ENCODE assay signal across 8 cellular contexts in the genomic region with DNA sequence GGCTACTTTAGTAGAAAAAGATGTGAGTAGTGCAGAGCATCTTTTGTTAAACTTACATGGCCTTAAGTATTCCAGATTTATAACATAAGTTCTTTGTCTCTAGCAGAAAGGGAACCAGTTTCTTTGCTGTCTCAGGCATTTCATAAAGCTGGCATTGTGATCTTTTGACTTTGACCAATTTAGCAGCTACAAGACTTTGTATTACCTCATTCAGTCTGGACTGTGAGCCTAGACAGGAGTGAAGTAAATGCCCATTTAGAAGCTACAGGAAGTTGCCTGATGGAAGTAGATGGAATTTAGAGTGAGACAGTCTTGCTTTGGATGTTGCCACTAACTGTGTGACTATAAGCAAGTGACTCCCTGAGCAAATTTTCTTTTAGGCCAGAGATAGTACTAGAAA. TPM values are rescaled to one million over a fixed set of nuclear protein-coding genes. Genes with fewer than 3 reads are reported as not detected.
"Had no signal": no experiment of that assay in that cellular context is flagged by ENCODE, and none has a peak within 500 bp of the region (broad histone marks: within the 10 kb centered on the region; RNA-seq: fewer than 3 reads in every experiment).

No MANE protein-coding gene starts in this region.

- H2AFZ ChIP-seq: GM23338 had no signal

- H3K4me1 Mint-ChIP-seq: GM23338, H9, IgD-negative memory B cell had no signal

- DNase-seq: H9, HCEC 1CT had no signal

- FAIRE-seq: H1, H54, HTR-8/SVneo had no signal

- H3K4me3 ChIP-seq: GM23338 had no signal

- H3K36me3 Mint-ChIP-seq: IgD-negative memory B cell had no signal

- ATAC-seq: GM23338 had no signal

- H3K4me3 Mint-ChIP-seq: GM23338, H9, IgD-negative memory B cell had no signal

- H3K27ac Mint-ChIP-seq: GM23338, H9, IgD-negative memory B cell had no signal

- H3K4me2 ChIP-seq: GM23338 had no signal

RNA-seq across cellular contexts. Expression of gene GLYAT, which starts 25.7 kb away (rescaled TPM):
- total RNA-seq: H1, H9, HT-29 had no signal
- polyA plus RNA-seq: GM23338, H1, IgD-negative memory B cell had no signal
